Comparison of ENCODE assay signal across 14 cellular contexts in the genomic region with DNA sequence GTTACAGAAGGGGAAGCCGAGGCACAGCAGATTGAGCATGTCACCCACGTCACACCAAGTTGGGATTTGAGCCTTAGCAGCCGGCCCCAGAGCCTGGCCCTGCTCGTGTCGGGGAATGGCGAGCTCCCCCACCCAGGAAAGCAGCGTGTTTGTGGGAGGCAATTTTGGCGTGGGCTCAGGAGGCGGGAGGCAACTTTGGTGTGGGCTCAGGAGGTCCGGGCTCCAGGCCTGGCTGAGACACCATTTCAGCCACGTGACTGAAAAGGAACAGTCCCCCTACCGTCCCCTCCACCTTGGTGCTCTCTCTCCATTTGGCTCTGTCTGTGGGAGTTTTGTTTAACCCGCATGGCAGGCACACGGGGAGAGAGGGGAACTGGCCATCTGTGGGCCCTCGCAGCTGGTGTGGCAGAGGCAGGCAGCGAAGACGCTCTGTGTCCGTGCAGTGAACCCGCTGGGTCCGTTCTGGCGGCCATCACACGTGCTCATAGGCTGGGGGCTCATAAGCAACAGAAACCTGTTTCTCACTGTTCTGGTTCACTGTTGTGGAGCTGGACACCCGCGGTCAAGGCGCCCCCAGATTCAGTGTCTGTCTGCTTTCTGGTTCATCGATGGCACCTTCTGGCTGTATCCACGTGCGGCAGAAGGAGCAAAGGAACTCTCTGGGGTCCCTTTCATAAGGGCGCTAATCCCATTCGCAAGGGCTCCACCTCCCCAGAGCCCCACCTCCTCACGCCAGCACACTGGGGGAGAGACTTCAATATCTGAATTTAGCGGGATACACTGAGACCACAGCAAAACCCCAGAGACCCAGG.
"Had no signal": no experiment of that assay in that cellular context is flagged by ENCODE, and none has a peak within 500 bp of the region (broad histone marks: within the 10 kb centered on the region; RNA-seq: fewer than 3 reads in every experiment).

No MANE protein-coding gene starts in this region.

- H3K4me1 Mint-ChIP-seq: activated T-helper 17 cell treated with anti-CD3 and anti-CD28 coated beads, Interleukin-2, amount 50 U/mL, for 72 hours had no signal

- ATAC-seq: activated T-helper 17 cell treated with anti-CD3 and anti-CD28 coated beads, Interleukin-2, amount 50 U/mL, for 72 hours; naive thymus-derived CD8-positive, alpha-beta T cell had no signal

- H3K27ac Mint-ChIP-seq: activated naive CD8-positive, alpha-beta T cell treated with anti-CD3 and anti-CD28 coated beads, Interleukin-2, amount 10 ng/mL, durations not matched to agents 7 days and 5 days; activated T-helper 17 cell treated with anti-CD3 and anti-CD28 coated beads, Interleukin-2, amount 50 U/mL, for 72 hours had no signal

- H3K4me1 ChIP-seq: colonic mucosa, parathyroid adenoma had no signal

- H3K36me3 Mint-ChIP-seq: activated naive CD8-positive, alpha-beta T cell treated with anti-CD3 and anti-CD28 coated beads, Interleukin-2, amount 10 ng/mL, durations not matched to agents 7 days and 5 days; naive thymus-derived CD8-positive, alpha-beta T cell had no signal

- H3K27ac ChIP-seq: colonic mucosa, neutrophil, parathyroid adenoma, WERI-Rb-1 had no signal

- DNase-seq: activated CD4-positive, alpha-beta T cell treated with anti-CD3 and anti-CD28 coated beads for 1 hour; activated naive CD4-positive, alpha-beta T cell; activated naive CD8-positive, alpha-beta T cell treated with anti-CD3 and anti-CD28 coated beads, Interleukin-2, amount 10 ng/mL, durations not matched to agents 7 days and 5 days; amygdala; caudate nucleus; colonic mucosa; erythroblast; mesendoderm; stimulated activated naive CD4-positive, alpha-beta T cell; WERI-Rb-1 had no signal

- H3K27me3 ChIP-seq: colonic mucosa had no signal

- H3K9me3 Mint-ChIP-seq: activated naive CD8-positive, alpha-beta T cell treated with anti-CD3 and anti-CD28 coated beads, Interleukin-2, amount 10 ng/mL, durations not matched to agents 7 days and 5 days; activated T-helper 17 cell treated with anti-CD3 and anti-CD28 coated beads, Interleukin-2, amount 50 U/mL, for 72 hours had no signal

- H3K9me3 ChIP-seq: colonic mucosa, neutrophil had no signal

- H3K4me3 Mint-ChIP-seq: activated naive CD8-positive, alpha-beta T cell treated with anti-CD3 and anti-CD28 coated beads, Interleukin-2, amount 10 ng/mL, durations not matched to agents 7 days and 5 days; activated T-helper 17 cell treated with anti-CD3 and anti-CD28 coated beads, Interleukin-2, amount 50 U/mL, for 72 hours; naive thymus-derived CD8-positive, alpha-beta T cell had no signal

- H3K4me3 ChIP-seq: colonic mucosa had no signal

- H3K36me3 ChIP-seq: colonic mucosa, neutrophil, WERI-Rb-1 had no signal
